Comparison of ENCODE assay signal across 8 cellular contexts in the genomic region with DNA sequence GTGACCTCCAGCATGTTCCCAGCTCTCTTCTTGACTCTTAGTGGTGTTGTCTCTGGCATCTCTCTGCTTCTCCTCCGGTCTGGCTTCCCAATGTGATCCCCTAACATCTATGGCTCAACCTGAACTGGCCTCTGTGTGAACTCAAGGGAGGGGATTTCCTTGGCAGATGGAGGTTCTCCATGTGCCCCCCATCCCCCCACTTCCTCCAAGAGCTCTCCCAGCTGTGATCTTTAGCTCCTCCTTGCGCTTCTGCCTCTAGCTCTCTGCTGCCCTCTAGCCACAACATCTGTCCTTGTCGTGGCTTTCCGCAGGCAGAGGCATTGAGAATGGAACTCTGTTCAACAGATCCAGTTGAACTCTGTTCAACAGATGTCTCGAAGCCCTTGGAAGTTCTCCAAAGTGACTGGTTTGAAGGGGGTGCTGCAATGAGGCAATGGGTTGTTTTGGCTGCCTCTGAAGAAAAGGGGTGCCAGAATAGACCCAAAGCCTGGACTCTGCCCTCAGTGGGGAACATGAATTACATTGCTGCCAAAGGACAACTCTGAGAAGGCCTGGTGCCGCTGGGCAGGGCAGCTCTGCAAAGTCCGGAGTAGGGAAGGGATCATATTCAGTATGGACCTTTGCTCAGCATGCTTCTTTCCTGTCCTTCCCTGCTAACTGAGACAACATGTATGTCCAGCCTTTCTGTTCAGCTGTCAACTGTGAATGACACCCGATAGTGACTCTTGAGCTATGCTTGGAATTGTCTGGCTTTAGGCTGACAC.
DNase-seq lines count a peak whose midpoint lies in the region; ATAC-seq and TF ChIP-seq lines count a peak whose summit lies in the region.

No MANE protein-coding gene starts in this region.

- H3K9me2 ChIP-seq in HCT116 (ENCODE audit: insufficient read depth) (no peaks in the 10 kb centered on the region), SU-DHL-6 (replicated peaks; ENCODE audit: insufficient read depth, low read length) (no peaks in the 10 kb centered on the region)

- H3K9me3 ChIP-seq in HCT116 (ENCODE audit: control insufficient read depth in 1 of 2, insufficient read depth in 1 of 2, low read depth in 1 of 2, low read length in 2 of 2): no peaks in the 10 kb centered on the region
- no peaks in the 10 kb centered on the region for H3K9me3 ChIP-seq in SU-DHL-6 (ENCODE audit: insufficient read depth, low read length)
- H3K9me3 ChIP-seq in adipocyte (ENCODE audit: control insufficient read depth, low read length): no peaks in the 10 kb centered on the region
- H3K9me3 ChIP-seq in sigmoid colon: no peaks in the 10 kb centered on the region

- H3K27me3 ChIP-seq in HCT116 (ENCODE audit: insufficient read depth, low read length) (no peaks in the 10 kb centered on the region), SU-DHL-6 (ENCODE audit: low read length) (no peaks in the 10 kb centered on the region), adipocyte (replicated peaks; ENCODE audit: control insufficient read depth, insufficient read depth, low read length) (no peaks in the 10 kb centered on the region), sigmoid colon (no peaks in the 10 kb centered on the region)

- RAD21 ChIA-PET in HCT116 (lab: Charles Lee; ENCODE audit: low non-redundant PET in 1 of 2, low total read pairs in 2 of 2, uncharacterized antibody in 2 of 2, unreplicated experiment in 2 of 2): interaction anchor here (0.7 to 1.5 kb wide), 11 partner anchors 15 to 425 kb away, joined by 3 to 8 read pairs (median 4); partner anchors contain the start of gene ADM (in 1 of the 2)

- intact Hi-C loops in HCT116 (cut with micrococcal nuclease) (loop anchor here (1.0 to 5.0 kb wide), 6 partner anchors 40 to 608 kb away; no protein-coding TSS in a partner anchor), left cardiac atrium (cut with DNase I) (no loop called here), sigmoid colon (cut with DNase I) (no loop called here)

- H3F3A ChIP-seq in SU-DHL-6 (ENCODE audit: insufficient read depth): no peaks in the 10 kb centered on the region

- CTCF ChIA-PET in HCT116 (lab: Charles Lee): interaction anchor here (0.6 to 3.7 kb wide), 52 partner anchors 9 to 793 kb away, joined by 3 to 34 read pairs (median 5); partner anchors contain the start of genes AMPD3, RNF141 and WEE1

- H3K36me3 ChIP-seq in HCT116 (ENCODE audit: control insufficient read depth in 1 of 2, insufficient read depth in 2 of 2, low read length in 2 of 2) (no peaks in the 10 kb centered on the region), SU-DHL-6 (ENCODE audit: low read length) (no peaks in the 10 kb centered on the region), adipocyte (ENCODE audit: control insufficient read depth, insufficient read depth, low read length, severe bottlenecking) (no peaks in the 10 kb centered on the region), sigmoid colon (no peaks in the 10 kb centered on the region)

- peak; percentile 97 for TF ChIP-seq RAD21 in HCT116 (IDR thresholded peaks at IDR 0.05; ENCODE audit: low read depth)

- peak; percentile 91 for DNase-seq in ELR (ENCODE audit: low read depth)
- DNase-seq in HCT116 (ENCODE audit: low read depth, low spot score): peak; percentile 92
- DNase-seq in MV-4-11 (lab: John Stamatoyannopoulos, UW): peak; percentile 87
- peak; percentile 95 for DNase-seq in adipocyte (ENCODE audit: low read depth)
- peak; percentile 87 for DNase-seq in left cardiac atrium
- DNase-seq in sigmoid colon: peak; percentile 95

- H3K4me2 ChIP-seq in HCT116 (ENCODE audit: low read length) (peak overlapping the region; percentile 58), SU-DHL-6 (ENCODE audit: low read depth, low read length, poor library complexity, severe bottlenecking) (no peak overlapping the region)

- H4K20me1 ChIP-seq in HCT116 (ENCODE audit: insufficient read depth) (no peaks in the 10 kb centered on the region), SU-DHL-6 (ENCODE audit: low read depth, low read length) (no peaks in the 10 kb centered on the region)

- POLR2A ChIA-PET in HCT116 (lab: Charles Lee): interaction anchor here (0.5 to 1.6 kb wide), 8 partner anchors 20 to 1456 kb away, joined by 3 to 14 read pairs (median 4); partner anchors contain the start of genes ADM and AKIP1

- H3K4me1 ChIP-seq in HCT116 (ENCODE audit: control insufficient read depth in 1 of 2, insufficient read depth in 2 of 2, low read length in 2 of 2): peaks cover 3 to 15% of the 10 kb centered on the region in 2 experiments; a peak in 3 of 4 replicates
- H3K4me1 ChIP-seq in adipocyte (ENCODE audit: control insufficient read depth, insufficient read depth, low read length): peaks cover 36% of the 10 kb centered on the region
- H3K4me1 ChIP-seq in sigmoid colon: peaks cover 0 to 12% (median 9%) of the 10 kb centered on the region in 4 donors

- TF ChIP-seq POLR2A in HCT116 (IDR thresholded peaks at IDR 0.05; ENCODE audit: borderline replicate concordance, extremely low read depth, insufficient read depth, insufficient read length) (no peak), sigmoid colon (IDR thresholded peaks at IDR 0.05) (no peak)

- ATAC-seq in HCT116 (peak; percentile 97), left cardiac atrium (peak; percentile 90 to 93), GM21576 (IDR thresholded peaks at IDR 0.05; ENCODE audit: unreplicated experiment) (no peak)

- H3K79me2 ChIP-seq in HCT116 (ENCODE audit: insufficient read depth, low read length): no peaks in the 10 kb centered on the region
- no peaks in the 10 kb centered on the region for H3K79me2 ChIP-seq in SU-DHL-6 (ENCODE audit: insufficient read depth, low read length)

- 24 to 34% methylated on average over 8 of the region's 8 CpGs for WGBS in sigmoid colon, 2 donors

- H3K4me3 ChIP-seq in HCT116 (replicated peaks in 1 of 2; ENCODE audit: low read depth in 1 of 2, low read length in 2 of 2) (no peak overlapping the region), SU-DHL-6 (ENCODE audit: insufficient read depth, low read length, poor library complexity, severe bottlenecking) (no peak overlapping the region), adipocyte (ENCODE audit: low read length) (peak overlapping the region; percentile 59), sigmoid colon (no peak overlapping the region)

- H3K9ac ChIP-seq in HCT116 (ENCODE audit: low read length) (peak overlapping the region; percentile 31), SU-DHL-6 (ENCODE audit: low read length) (no peak overlapping the region), adipocyte (ENCODE audit: low read length) (peak overlapping the region; percentile 72)

- BruUV-seq in HCT116 (replicated peaks; lab: Mats Ljungman, UMichigan): no TSS peak

- peak in 2 of 4 donors; percentile 3 to 32 for TF ChIP-seq EP300 in sigmoid colon (IDR thresholded peaks at IDR 0.05)

- H3K27ac ChIP-seq in HCT116 (ENCODE audit: low read depth, low read length): peak overlapping the region; percentile 11; the same call in 1 of the 2 replicates
- no peak overlapping the region for H3K27ac ChIP-seq in SU-DHL-6 (ENCODE audit: low read depth, low read length)
- H3K27ac ChIP-seq in sigmoid colon: peak overlapping the region; percentile 5 to 57 (median 22)

- H2AFZ ChIP-seq in HCT116 (ENCODE audit: low read depth, low read length, poor library complexity, severe bottlenecking): peak overlapping the region; percentile 96
- no peak overlapping the region for H2AFZ ChIP-seq in SU-DHL-6 (ENCODE audit: low read depth, low read length, severe bottlenecking)

- TF ChIP-seq CTCF in HCT116 (IDR thresholded peaks at IDR 0.05 in 2 of 3, conservative IDR thresholded peaks at IDR 0.05 in 1 of 3; ENCODE audit: borderline replicate concordance in 1 of 3, insufficient read depth in 1 of 3, low read depth in 2 of 3, low read length in 2 of 3) (peak; percentile 94 to 99 (median 99)), SU-DHL-6 (IDR thresholded peaks at IDR 0.05; ENCODE audit: insufficient read depth, low read length, poor library complexity, severe bottlenecking) (peak; percentile 95), sigmoid colon (IDR thresholded peaks at IDR 0.05) (peak; percentile 69 to 83 (median 72))

TF ChIP-seq in HCT116, 20 proteins besides CTCF, POLR2A, EP300 and RAD21 (continues in another document):
- TF ChIP-seq, protein P1, sequence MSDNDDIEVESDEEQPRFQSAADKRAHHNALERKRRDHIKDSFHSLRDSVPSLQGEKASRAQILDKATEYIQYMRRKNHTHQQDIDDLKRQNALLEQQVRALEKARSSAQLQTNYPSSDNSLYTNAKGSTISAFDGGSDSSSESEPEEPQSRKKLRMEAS (IDR thresholded peaks at IDR 0.05): peak; percentile 94
- TF ChIP-seq FOSL1 (IDR thresholded peaks at IDR 0.05; ENCODE audit: low read depth) (no peak), REST (IDR thresholded peaks at IDR 0.05; ENCODE audit: low read depth) (no peak)
